1 cellular context compared by ENCODE assay signal in genomic region chr19:41296323-41296935, GRCh38.
TF ChIP-seq lines count a peak whose summit lies in the region.

No MANE protein-coding gene starts in this region.

TF ChIP-seq in GM23338, 12 proteins besides CTCF, POLR2A, EP300 and RAD21 (continued from another document):
- TF ChIP-seq, protein P1, sequence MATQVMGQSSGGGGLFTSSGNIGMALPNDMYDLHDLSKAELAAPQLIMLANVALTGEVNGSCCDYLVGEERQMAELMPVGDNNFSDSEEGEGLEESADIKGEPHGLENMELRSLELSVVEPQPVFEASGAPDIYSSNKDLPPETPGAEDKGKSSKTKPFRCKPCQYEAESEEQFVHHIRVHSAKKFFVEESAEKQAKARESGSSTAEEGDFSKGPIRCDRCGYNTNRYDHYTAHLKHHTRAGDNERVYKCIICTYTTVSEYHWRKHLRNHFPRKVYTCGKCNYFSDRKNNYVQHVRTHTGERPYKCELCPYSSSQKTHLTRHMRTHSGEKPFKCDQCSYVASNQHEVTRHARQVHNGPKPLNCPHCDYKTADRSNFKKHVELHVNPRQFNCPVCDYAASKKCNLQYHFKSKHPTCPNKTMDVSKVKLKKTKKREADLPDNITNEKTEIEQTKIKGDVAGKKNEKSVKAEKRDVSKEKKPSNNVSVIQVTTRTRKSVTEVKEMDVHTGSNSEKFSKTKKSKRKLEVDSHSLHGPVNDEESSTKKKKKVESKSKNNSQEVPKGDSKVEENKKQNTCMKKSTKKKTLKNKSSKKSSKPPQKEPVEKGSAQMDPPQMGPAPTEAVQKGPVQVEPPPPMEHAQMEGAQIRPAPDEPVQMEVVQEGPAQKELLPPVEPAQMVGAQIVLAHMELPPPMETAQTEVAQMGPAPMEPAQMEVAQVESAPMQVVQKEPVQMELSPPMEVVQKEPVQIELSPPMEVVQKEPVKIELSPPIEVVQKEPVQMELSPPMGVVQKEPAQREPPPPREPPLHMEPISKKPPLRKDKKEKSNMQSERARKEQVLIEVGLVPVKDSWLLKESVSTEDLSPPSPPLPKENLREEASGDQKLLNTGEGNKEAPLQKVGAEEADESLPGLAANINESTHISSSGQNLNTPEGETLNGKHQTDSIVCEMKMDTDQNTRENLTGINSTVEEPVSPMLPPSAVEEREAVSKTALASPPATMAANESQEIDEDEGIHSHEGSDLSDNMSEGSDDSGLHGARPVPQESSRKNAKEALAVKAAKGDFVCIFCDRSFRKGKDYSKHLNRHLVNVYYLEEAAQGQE (IDR thresholded peaks at IDR 0.05; ENCODE audit: unreplicated experiment), result no peak
- TF ChIP-seq NANOG (IDR thresholded peaks at IDR 0.05; ENCODE audit: borderline replicate concordance) (no peak), CREB1 (CRISPR knock-in tag; IDR thresholded peaks at IDR 0.05; ENCODE audit: low read depth) (no peak), ZNF331 (CRISPR knock-in tag; IDR thresholded peaks at IDR 0.05; ENCODE audit: low read depth) (no peak)
- TF ChIP-seq, protein P2, sequence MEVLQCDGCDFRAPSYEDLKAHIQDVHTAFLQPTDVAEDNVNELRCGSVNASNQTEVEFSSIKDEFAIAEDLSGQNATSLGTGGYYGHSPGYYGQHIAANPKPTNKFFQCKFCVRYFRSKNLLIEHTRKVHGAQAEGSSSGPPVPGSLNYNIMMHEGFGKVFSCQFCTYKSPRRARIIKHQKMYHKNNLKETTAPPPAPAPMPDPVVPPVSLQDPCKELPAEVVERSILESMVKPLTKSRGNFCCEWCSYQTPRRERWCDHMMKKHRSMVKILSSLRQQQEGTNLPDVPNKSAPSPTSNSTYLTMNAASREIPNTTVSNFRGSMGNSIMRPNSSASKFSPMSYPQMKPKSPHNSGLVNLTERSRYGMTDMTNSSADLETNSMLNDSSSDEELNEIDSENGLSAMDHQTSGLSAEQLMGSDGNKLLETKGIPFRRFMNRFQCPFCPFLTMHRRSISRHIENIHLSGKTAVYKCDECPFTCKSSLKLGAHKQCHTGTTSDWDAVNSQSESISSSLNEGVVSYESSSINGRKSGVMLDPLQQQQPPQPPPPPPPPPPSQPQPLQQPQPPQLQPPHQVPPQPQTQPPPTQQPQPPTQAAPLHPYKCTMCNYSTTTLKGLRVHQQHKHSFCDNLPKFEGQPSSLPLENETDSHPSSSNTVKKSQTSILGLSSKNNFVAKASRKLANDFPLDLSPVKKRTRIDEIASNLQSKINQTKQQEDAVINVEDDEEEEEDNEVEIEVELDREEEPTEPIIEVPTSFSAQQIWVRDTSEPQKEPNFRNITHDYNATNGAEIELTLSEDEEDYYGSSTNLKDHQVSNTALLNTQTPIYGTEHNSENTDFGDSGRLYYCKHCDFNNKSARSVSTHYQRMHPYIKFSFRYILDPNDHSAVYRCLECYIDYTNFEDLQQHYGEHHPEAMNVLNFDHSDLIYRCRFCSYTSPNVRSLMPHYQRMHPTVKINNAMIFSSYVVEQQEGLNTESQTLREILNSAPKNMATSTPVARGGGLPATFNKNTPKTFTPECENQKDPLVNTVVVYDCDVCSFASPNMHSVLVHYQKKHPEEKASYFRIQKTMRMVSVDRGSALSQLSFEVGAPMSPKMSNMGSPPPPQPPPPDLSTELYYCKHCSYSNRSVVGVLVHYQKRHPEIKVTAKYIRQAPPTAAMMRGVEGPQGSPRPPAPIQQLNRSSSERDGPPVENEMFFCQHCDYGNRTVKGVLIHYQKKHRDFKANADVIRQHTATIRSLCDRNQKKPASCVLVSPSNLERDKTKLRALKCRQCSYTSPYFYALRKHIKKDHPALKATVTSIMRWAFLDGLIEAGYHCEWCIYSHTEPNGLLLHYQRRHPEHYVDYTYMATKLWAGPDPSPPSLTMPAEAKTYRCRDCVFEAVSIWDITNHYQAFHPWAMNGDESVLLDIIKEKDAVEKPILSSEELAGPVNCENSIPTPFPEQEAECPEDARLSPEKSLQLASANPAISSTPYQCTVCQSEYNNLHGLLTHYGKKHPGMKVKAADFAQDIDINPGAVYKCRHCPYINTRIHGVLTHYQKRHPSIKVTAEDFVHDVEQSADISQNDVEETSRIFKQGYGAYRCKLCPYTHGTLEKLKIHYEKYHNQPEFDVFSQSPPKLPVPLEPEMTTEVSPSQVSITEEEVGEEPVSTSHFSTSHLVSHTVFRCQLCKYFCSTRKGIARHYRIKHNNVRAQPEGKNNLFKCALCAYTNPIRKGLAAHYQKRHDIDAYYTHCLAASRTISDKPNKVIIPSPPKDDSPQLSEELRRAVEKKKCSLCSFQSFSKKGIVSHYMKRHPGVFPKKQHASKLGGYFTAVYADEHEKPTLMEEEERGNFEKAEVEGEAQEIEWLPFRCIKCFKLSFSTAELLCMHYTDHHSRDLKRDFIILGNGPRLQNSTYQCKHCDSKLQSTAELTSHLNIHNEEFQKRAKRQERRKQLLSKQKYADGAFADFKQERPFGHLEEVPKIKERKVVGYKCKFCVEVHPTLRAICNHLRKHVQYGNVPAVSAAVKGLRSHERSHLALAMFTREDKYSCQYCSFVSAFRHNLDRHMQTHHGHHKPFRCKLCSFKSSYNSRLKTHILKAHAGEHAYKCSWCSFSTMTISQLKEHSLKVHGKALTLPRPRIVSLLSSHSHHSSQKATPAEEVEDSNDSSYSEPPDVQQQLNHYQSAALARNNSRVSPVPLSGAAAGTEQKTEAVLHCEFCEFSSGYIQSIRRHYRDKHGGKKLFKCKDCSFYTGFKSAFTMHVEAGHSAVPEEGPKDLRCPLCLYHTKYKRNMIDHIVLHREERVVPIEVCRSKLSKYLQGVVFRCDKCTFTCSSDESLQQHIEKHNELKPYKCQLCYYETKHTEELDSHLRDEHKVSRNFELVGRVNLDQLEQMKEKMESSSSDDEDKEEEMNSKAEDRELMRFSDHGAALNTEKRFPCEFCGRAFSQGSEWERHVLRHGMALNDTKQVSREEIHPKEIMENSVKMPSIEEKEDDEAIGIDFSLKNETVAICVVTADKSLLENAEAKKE (CRISPR knock-in tag; IDR thresholded peaks at IDR 0.05), result no peak
